ENCODE assay signal across 8 cellular contexts in genomic region chr7:134645935-134646334, GRCh38. TPM values are rescaled to one million over a fixed set of nuclear protein-coding genes. Genes with fewer than 3 reads are reported as not detected.
DNase-seq lines count a peak whose midpoint lies in the region; ATAC-seq and TF ChIP-seq lines count a peak whose summit lies in the region.

No MANE protein-coding gene starts in this region.

- TF ChIP-seq CTCF in BE2C (IDR thresholded peaks at IDR 0.05; ENCODE audit: low read depth, low read length), result no peak

- peak overlapping the region; percentile 89 for H3K9ac ChIP-seq in mucosa of stomach (ENCODE audit: low read length)

- DNase-seq in BE2C (no peak), HT1080 (ENCODE audit: low read depth) (peak; percentile 8), cerebellum (ENCODE audit: low spot score) (peak; percentile 4), NCI-H1105 (lab: John Stamatoyannopoulos, UW) (no peak), hippocampal formation (lab: John Stamatoyannopoulos, UW) (no peak), H4 (ENCODE audit: low spot score) (no peak)

- no peaks in the 10 kb centered on the region for H3K4me1 ChIP-seq in BE2C
- H3K4me1 ChIP-seq in mucosa of stomach (ENCODE audit: control insufficient read depth, insufficient read depth, low read length), result peaks cover 4% of the 10 kb centered on the region

- peak overlapping the region; percentile 84 for H3K4me3 ChIP-seq in BE2C (ENCODE audit: low read depth, low read length)
- peak overlapping the region; percentile 79 for H3K4me3 ChIP-seq in mucosa of stomach (ENCODE audit: low read length)

- H3K36me3 ChIP-seq in BE2C (no peaks in the 10 kb centered on the region), mucosa of stomach (ENCODE audit: control insufficient read depth, insufficient read depth, low read length) (no peaks in the 10 kb centered on the region)

- H3K27me3 ChIP-seq in BE2C, result peaks cover 3% of the 10 kb centered on the region; the same call in 1 of the 2 replicates
- H3K27me3 ChIP-seq in mucosa of stomach (ENCODE audit: control insufficient read depth, insufficient read depth, low read length), result no peaks in the 10 kb centered on the region

- no peak for ATAC-seq in GM21723 (IDR thresholded peaks at IDR 0.05; ENCODE audit: unreplicated experiment)

- no peaks in the 10 kb centered on the region for H3K9me3 ChIP-seq in BE2C
- H3K9me3 ChIP-seq in mucosa of stomach (ENCODE audit: control insufficient read depth, low read length), result no peaks in the 10 kb centered on the region

RNA-seq across cellular contexts. Expression of gene BPGM, which starts 0.7 kb away (rescaled TPM):
- polyA plus RNA-seq in BE2C (2012; ENCODE audit: insufficient read depth, insufficient read length, low read depth), result 30.0 TPM
- total RNA-seq in HT1080 (2014; rRNA removed; shearing (Covaris generic)), result 8.7 and 9.4 TPM in 2 replicates
- 10.6 and 12.2 TPM in 2 replicates for polyA plus RNA-seq in HT1080 (2015; cell fraction: cytosol; rRNA removed)
- polyA plus RNA-seq in HT1080 (2015; cell fraction: nucleus; rRNA removed), result 4.1 and 6.1 TPM in 2 replicates
- total RNA-seq in cerebellum, result 25.4 TPM
- 16.8 and 25.4 TPM in 2 replicates for total RNA-seq in H4 (2014; rRNA removed; shearing (Covaris generic))

Comparison
In these comparisons a context has a peak if more than half of its experiments do, and no peak if none do; other contexts are left out.
1. DNase-seq: peak in HT1080 (single experiment) and cerebellum (single experiment); none in BE2C (single experiment), NCI-H1105 (single experiment), hippocampal formation (0 of 2) and H4 (single experiment).